ENCODE assay signal across 8 cellular contexts in genomic region chrX:24149346-24150050, GRCh38. TPM values are rescaled to one million over a fixed set of nuclear protein-coding genes. Genes with fewer than 3 reads are reported as not detected.
DNase-seq lines count a peak whose midpoint lies in the region; TF ChIP-seq lines count a peak whose summit lies in the region.

ZFX (plus strand) TSS chrX:24149729; CDS start chrX:24172743, 23,014 bp downstream.

- peaks cover 66% of the 10 kb centered on the region for H3K4me1 Mint-ChIP-seq in activated CD4-positive, alpha-beta T cell treated with anti-CD3 and anti-CD28 coated beads, Interleukin-2, amount 10 ng/mL, durations not matched to agents 7 days and 5 days

- peaks cover 33% of the 10 kb centered on the region for H3K36me3 ChIP-seq in MG63

- intact Hi-C loops in lower leg skin (cut with DNase I; ENCODE audit: low total_unique reads), result no loop called here

- no peaks in the 10 kb centered on the region for H3K27me3 ChIP-seq in MG63

- CTCF ChIA-PET in activated CD4-positive, alpha-beta T cell treated with anti-CD3 and anti-CD28 coated beads, Interleukin-2, amount 10 ng/mL, durations not matched to agents 7 days and 5 days (lab: Charles Lee), result interaction anchor here (0.6 to 1.4 kb wide), 3 partner anchors 95 to 193 kb away, joined by 3 to 9 read pairs (median 3); partner anchors contain the start of gene EIF2S3

- H3K9me3 Mint-ChIP-seq in activated CD4-positive, alpha-beta T cell treated with anti-CD3 and anti-CD28 coated beads, Interleukin-2, amount 10 ng/mL, durations not matched to agents 7 days and 5 days, result no peaks in the 10 kb centered on the region

- H3K9me3 ChIP-seq in MG63, result no peaks in the 10 kb centered on the region

- TF ChIP-seq CTCF in GM12864 (IDR thresholded peaks at IDR 0.05; ENCODE audit: low read depth, low read length, missing control alignments), result no peak
- TF ChIP-seq CTCF in lower leg skin (IDR thresholded peaks at IDR 0.05), result no peak

- no peak for TF ChIP-seq POLR2A in lower leg skin (IDR thresholded peaks at IDR 0.05)

- POLR2A ChIA-PET in activated CD4-positive, alpha-beta T cell treated with anti-CD3 and anti-CD28 coated beads, Interleukin-2, amount 10 ng/mL, durations not matched to agents 7 days and 5 days (lab: Charles Lee), result no interaction called here

- DNase-seq in GM12864 (ENCODE audit: low read depth), result no peak
- peak; percentile 30 for DNase-seq in GOT3 (lab: John Stamatoyannopoulos, UW)
- peak; percentile 83 for DNase-seq in MG63
- peak; percentile 60 for DNase-seq in activated CD4-positive, alpha-beta T cell treated with anti-CD3 and anti-CD28 coated beads, Interleukin-2, amount 10 ng/mL, durations not matched to agents 7 days and 5 days
- peak; percentile 55 for DNase-seq in dermis blood vessel endothelial cell
- peak; percentile 30 to 95 for DNase-seq in lower leg skin (ENCODE audit: low spot score in 2 of 2)
- peak; percentile 39 to 51 for DNase-seq in stimulated activated CD4-positive, alpha-beta T cell treated with anti-CD3 and anti-CD28 coated beads, Interleukin-4, amount 100 ng/mL, for 48 hours (ENCODE audit: low read depth in 2 of 2)
- no peak for DNase-seq in HuH-7 (ENCODE audit: low spot score)

- no peaks in the 10 kb centered on the region for H3K27me3 Mint-ChIP-seq in activated CD4-positive, alpha-beta T cell treated with anti-CD3 and anti-CD28 coated beads, Interleukin-2, amount 10 ng/mL, durations not matched to agents 7 days and 5 days

- H3K4me3 ChIP-seq in GM12864 (ENCODE audit: low read depth, low read length) (peak within 1 kb of the TSS; percentile 78), MG63 (peak within 1 kb of the TSS; percentile 93), lower leg skin (ENCODE audit: low read depth, poor library complexity, severe bottlenecking) (peak within 1 kb of the TSS; percentile 45)

- peaks cover 29% of the 10 kb centered on the region for H3K36me3 Mint-ChIP-seq in activated CD4-positive, alpha-beta T cell treated with anti-CD3 and anti-CD28 coated beads, Interleukin-2, amount 10 ng/mL, durations not matched to agents 7 days and 5 days (ENCODE audit: low read depth)

- peak within 1 kb of the TSS; percentile 83 for H3K4me3 Mint-ChIP-seq in activated CD4-positive, alpha-beta T cell treated with anti-CD3 and anti-CD28 coated beads, Interleukin-2, amount 10 ng/mL, durations not matched to agents 7 days and 5 days

- WGBS in lower leg skin, 2 donors, result 0% methylated on average over 54 of the region's 105 CpGs; no CpG with 5 or more reads in 1 of the 2 donors

- peak within 1 kb of the TSS; percentile 96 for H3K27ac Mint-ChIP-seq in activated CD4-positive, alpha-beta T cell treated with anti-CD3 and anti-CD28 coated beads, Interleukin-2, amount 10 ng/mL, durations not matched to agents 7 days and 5 days

RNA-seq across cellular contexts. Expression of gene ZFX, which starts in this region (rescaled TPM):
- total RNA-seq in MG63 (2014; rRNA removed; shearing (Covaris generic); ENCODE audit: low replicate concordance), result 5.9 and 9.5 TPM in 2 replicates
- total RNA-seq in activated CD4-positive, alpha-beta T cell treated with anti-CD3 and anti-CD28 coated beads, Interleukin-2, amount 10 ng/mL, durations not matched to agents 7 days and 5 days, result 10 to 100 TPM; 44.6 to 46.0 TPM
- total RNA-seq in dermis blood vessel endothelial cell, result 56.0 and 91.2 TPM in 2 replicates
- total RNA-seq in lower leg skin, result 10 to 100 TPM; 29.0 to 63.4 (median 37.8) TPM

Comparison
In these comparisons a context has a peak if more than half of its experiments do, and no peak if none do; other contexts are left out.
1. DNase-seq: peak in GOT3 (single experiment), MG63 (single experiment), activated CD4-positive, alpha-beta T cell treated with anti-CD3 and anti-CD28 coated beads, Interleukin-2, amount 10 ng/mL, durations not matched to agents 7 days and 5 days (single experiment), dermis blood vessel endothelial cell (single experiment), lower leg skin (2 of 2) and stimulated activated CD4-positive, alpha-beta T cell treated with anti-CD3 and anti-CD28 coated beads, Interleukin-4, amount 100 ng/mL, for 48 hours (2 of 2); none in GM12864 (single experiment) and HuH-7 (single experiment).
2. Peak in every context shown above with its lines, with median percentiles within 50 percentile points of each other: H3K4me3 ChIP-seq.